ENCODE assay signal across 18 cellular contexts in genomic region chr19:40589723-40590429, GRCh38. TPM values are rescaled to one million over a fixed set of nuclear protein-coding genes. Genes with fewer than 3 reads are reported as not detected.
DNase-seq lines count a peak whose midpoint lies in the region; ATAC-seq and TF ChIP-seq lines count a peak whose summit lies in the region.
"Had no signal": no experiment of that assay in that cellular context is flagged by ENCODE, and none has a peak within 500 bp of the region (broad histone marks: within the 10 kb centered on the region; RNA-seq: fewer than 3 reads in every experiment).

No MANE protein-coding gene starts in this region.

- no peak overlapping the region for H3K9ac ChIP-seq in colonic mucosa (ENCODE audit: low read depth in 2 of 2, low read length in 2 of 2)

- H3K4me3 ChIP-seq in neutrophil (ENCODE audit: low read depth in 1 of 2, low read length in 1 of 2), result no peak overlapping the region
- no peak overlapping the region for H3K4me3 ChIP-seq in colonic mucosa
- H3K4me3 ChIP-seq: SJCRH30 had no signal

- H3K27me3 ChIP-seq in neutrophil (peaks cover 13% of the 10 kb centered on the region), colonic mucosa (no peaks in the 10 kb centered on the region)
- H3K27me3 ChIP-seq: SJCRH30 had no signal

- H3K36me3 Mint-ChIP-seq in CD14-positive monocyte, result peaks cover 52 to 65% of the 10 kb centered on the region in 2 donors
- H3K36me3 Mint-ChIP-seq in effector memory CD8-positive, alpha-beta T cell (ENCODE audit: insufficient read depth), result peaks cover 39% of the 10 kb centered on the region

- H3K4me3 Mint-ChIP-seq in CD14-positive monocyte, result no peak overlapping the region
- H3K4me3 Mint-ChIP-seq in effector memory CD8-positive, alpha-beta T cell, result no peak overlapping the region
- H3K4me3 Mint-ChIP-seq: CD4-positive, CD25-positive, alpha-beta regulatory T cell; IgD-negative memory B cell had no signal

- TF ChIP-seq CTCF in CD14-positive monocyte (IDR thresholded peaks at IDR 0.05) (no peak), neutrophil (IDR thresholded peaks at IDR 0.05) (no peak), colonic mucosa (IDR thresholded peaks at IDR 0.05) (no peak)

- ATAC-seq in effector memory CD8-positive, alpha-beta T cell (replicated peaks), result no peak
- no peak for ATAC-seq in HG02571 (IDR thresholded peaks at IDR 0.05; ENCODE audit: unreplicated experiment)

- no peaks in the 10 kb centered on the region for H3K9me3 ChIP-seq in neutrophil
- H3K9me3 ChIP-seq in colonic mucosa, result no peaks in the 10 kb centered on the region
- H3K9me3 ChIP-seq: Caco-2, SJCRH30 had no signal

- H3K4me1 ChIP-seq in neutrophil (ENCODE audit: control insufficient read depth in 1 of 2, insufficient read depth in 1 of 2, low read depth in 1 of 2, low read length in 1 of 2), result peaks cover 18 to 22% of the 10 kb centered on the region in 2 experiments
- H3K4me1 ChIP-seq in colonic mucosa, result no peaks in the 10 kb centered on the region
- H3K4me1 ChIP-seq: Caco-2 had no signal

- H3K36me3 ChIP-seq in neutrophil (peaks cover 72% of the 10 kb centered on the region), colonic mucosa (no peaks in the 10 kb centered on the region)

- H3K9me3 Mint-ChIP-seq in CD14-positive monocyte, result peaks cover 0 to 5% (median 2%) of the 10 kb centered on the region in 7 donors
- H3K9me3 Mint-ChIP-seq in effector memory CD8-positive, alpha-beta T cell, result no peaks in the 10 kb centered on the region
- H3K9me3 Mint-ChIP-seq: CD4-positive, CD25-positive, alpha-beta regulatory T cell had no signal

- peaks cover 9 to 14% (median 10%) of the 10 kb centered on the region in 3 donors for H3K27me3 Mint-ChIP-seq in CD14-positive monocyte (ENCODE audit: low read depth in 3 of 3)
- peaks cover 0 to 5% of the 10 kb centered on the region in 2 donors for H3K27me3 Mint-ChIP-seq in effector memory CD8-positive, alpha-beta T cell
- H3K27me3 Mint-ChIP-seq: CD4-positive, CD25-positive, alpha-beta regulatory T cell had no signal

- peaks cover 32% of the 10 kb centered on the region for H3K4me1 Mint-ChIP-seq in CD14-positive monocyte
- peaks cover 13 to 27% of the 10 kb centered on the region in 2 donors for H3K4me1 Mint-ChIP-seq in effector memory CD8-positive, alpha-beta T cell (ENCODE audit: low read depth in 2 of 2)

- H3K27ac ChIP-seq in neutrophil (peak overlapping the region; percentile 8), colonic mucosa (no peak overlapping the region)
- H3K27ac ChIP-seq: SJCRH30 had no signal

- intact Hi-C loops in CD14-positive monocyte (cut with micrococcal nuclease), result no loop called here
- intact Hi-C loops in colonic mucosa (cut with DNase I), result no loop called here

- DNase-seq in CD14-positive monocyte (ENCODE audit: low spot score) (no peak), NCI-H2171 treated with DMSO at 0.1 percent for 48 hours (lab: John Stamatoyannopoulos, UW) (peak; percentile 84), colonic mucosa (no peak), NCI-H510A (lab: John Stamatoyannopoulos, UW) (no peak)
- no peak for DNase-seq in effector memory CD8-positive, alpha-beta T cell
- DNase-seq in activated T-cell treated with anti-CD3 and anti-CD28 coated beads, Interleukin-2, amount 50 U/mL, for 1 hour, result no peak
- DNase-seq: Caco-2; CD4-positive, CD25-positive, alpha-beta regulatory T cell; EL; H7; NCI-H1105; NCI-H1694; NCI-H226; NCI-H526; SJCRH30 had no signal

- H3K27ac Mint-ChIP-seq in CD14-positive monocyte, result peak overlapping the region in 6 of 7 donors; percentile 31 to 75 (median 56)
- H3K27ac Mint-ChIP-seq in effector memory CD8-positive, alpha-beta T cell, result peak overlapping the region; percentile 44 to 67
- H3K27ac Mint-ChIP-seq: CD4-positive, CD25-positive, alpha-beta regulatory T cell; IgD-negative memory B cell had no signal

RNA-seq across cellular contexts. Expression of gene LTBP4, which starts 11.3 kb away (rescaled TPM):
- polyA plus RNA-seq in CD14-positive monocyte, result 1 to 10 TPM; 3.8 to 8.0 TPM
- total RNA-seq in colonic mucosa, result 100 to 1,000 TPM; 143 to 231 TPM

RNA-seq across cellular contexts. Expression of gene SHKBP1, which starts 13.2 kb away (rescaled TPM):
- polyA plus RNA-seq in CD14-positive monocyte, result 100 to 1,000 TPM; 234 to 284 TPM
- 10 to 100 TPM; 53.6 to 87.8 TPM for total RNA-seq in colonic mucosa
